Comparison of ENCODE assay signal across 8 cellular contexts in genomic region chr1:179025125-179025974, GRCh38. TPM values are rescaled to one million over a fixed set of nuclear protein-coding genes. Genes with fewer than 3 reads are reported as not detected.
DNase-seq lines count a peak whose midpoint lies in the region; ATAC-seq and TF ChIP-seq lines count a peak whose summit lies in the region.

FAM20B (plus strand) TSS chr1:179025894; CDS start chr1:179043848, 17,954 bp downstream.

- no peaks in the 10 kb centered on the region for H3K27me3 ChIP-seq in BJ (ENCODE audit: control insufficient read depth, insufficient read depth, low read length)

- POLR2A ChIA-PET in BJ (lab: Charles Lee): no interaction called here

- no peaks in the 10 kb centered on the region for H3K36me3 ChIP-seq in BJ (ENCODE audit: control insufficient read depth, insufficient read depth, low read length)

- CTCF ChIA-PET in BJ (lab: Yijun Ruan, JAX): no interaction called here

- peak; percentile 81 for ATAC-seq in GM19372 (IDR thresholded peaks at IDR 0.05; ENCODE audit: low read depth, unreplicated experiment)
- peak; percentile 80 for ATAC-seq in HG03520 (IDR thresholded peaks at IDR 0.05; ENCODE audit: unreplicated experiment)
- peak; percentile 89 for ATAC-seq in left lobe of liver

- DNase-seq in BJ (ENCODE audit: low read depth): peak; percentile 44
- peak; percentile 89 for DNase-seq in NCI-H748 (lab: John Stamatoyannopoulos, UW; ENCODE audit: unreplicated experiment)
- peak; percentile 85 to 89 for DNase-seq in activated CD4-positive, alpha-beta T cell treated with anti-CD3 and anti-CD28 coated beads, Interleukin-2, amount 50 U/mL, for 4 hours
- peak; percentile 84 for DNase-seq in dedifferentiated amniotic fluid mesenchymal stem cell (ENCODE audit: extremely low spot score)
- DNase-seq in left lobe of liver (ENCODE audit: low spot score): peak; percentile 97
- DNase-seq in stimulated activated CD4-positive, alpha-beta T cell treated with anti-CD3 and anti-CD28 coated beads, Interleukin-1b, Interleukin-23, amount 100 ng/mL, for 48 hours: peak; percentile 90

- 0 out of 2 replicates have a peak, but pooled peaks have one; percentile 3 for TF ChIP-seq CTCF in BJ (IDR thresholded peaks at IDR 0.05; ENCODE audit: insufficient read depth, low read depth, low read length)

- H3K4me3 ChIP-seq in BJ (ENCODE audit: low read depth, low read length): peak within 1 kb of the TSS; percentile 95

RNA-seq across cellular contexts. Expression of gene FAM20B, which starts in this region (rescaled TPM):
- 30.0 and 36.2 TPM in 2 replicates for polyA plus RNA-seq in BJ (2011; rRNA removed)
- 31.5 and 37.7 TPM in 2 replicates for polyA minus RNA-seq in BJ (2011; rRNA and poly(A)+ RNA removed)
- 19.9 TPM for total RNA-seq in left lobe of liver

Comparison
In these comparisons a context has a peak if more than half of its experiments do, and no peak if none do; other contexts are left out.
1. Peak in every context shown above with its lines: DNase-seq, ATAC-seq and H3K4me3 ChIP-seq.
2. DNase-seq: peak in every context shown above with its lines; median percentile 97 in left lobe of liver; 90 in stimulated activated CD4-positive, alpha-beta T cell treated with anti-CD3 and anti-CD28 coated beads, Interleukin-1b, Interleukin-23, amount 100 ng/mL, for 48 hours; 89 in NCI-H748; 87 in activated CD4-positive, alpha-beta T cell treated with anti-CD3 and anti-CD28 coated beads, Interleukin-2, amount 50 U/mL, for 4 hours; 84 in dedifferentiated amniotic fluid mesenchymal stem cell; 44 in BJ.